1 cellular context compared by ENCODE assay signal in genomic region chr2:42927334-42928160, GRCh38.
TF ChIP-seq lines count a peak whose summit lies in the region.

No MANE protein-coding gene starts in this region.

TF ChIP-seq in HEK293, 187 proteins besides CTCF, POLR2A, EP300 and RAD21 (continued from another document):
- TF ChIP-seq SP7 (tag by site-specific recombination; IDR thresholded peaks at IDR 0.05): 0 out of 2 replicates have a peak, but pooled peaks have one; percentile 41
- TF ChIP-seq, protein P1, sequence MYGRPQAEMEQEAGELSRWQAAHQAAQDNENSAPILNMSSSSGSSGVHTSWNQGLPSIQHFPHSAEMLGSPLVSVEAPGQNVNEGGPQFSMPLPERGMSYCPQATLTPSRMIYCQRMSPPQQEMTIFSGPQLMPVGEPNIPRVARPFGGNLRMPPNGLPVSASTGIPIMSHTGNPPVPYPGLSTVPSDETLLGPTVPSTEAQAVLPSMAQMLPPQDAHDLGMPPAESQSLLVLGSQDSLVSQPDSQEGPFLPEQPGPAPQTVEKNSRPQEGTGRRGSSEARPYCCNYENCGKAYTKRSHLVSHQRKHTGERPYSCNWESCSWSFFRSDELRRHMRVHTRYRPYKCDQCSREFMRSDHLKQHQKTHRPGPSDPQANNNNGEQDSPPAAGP (tag by site-specific recombination; IDR thresholded peaks at IDR 0.05): no peak
